Comparison of ENCODE assay signal across 25 cellular contexts in the genomic region with DNA sequence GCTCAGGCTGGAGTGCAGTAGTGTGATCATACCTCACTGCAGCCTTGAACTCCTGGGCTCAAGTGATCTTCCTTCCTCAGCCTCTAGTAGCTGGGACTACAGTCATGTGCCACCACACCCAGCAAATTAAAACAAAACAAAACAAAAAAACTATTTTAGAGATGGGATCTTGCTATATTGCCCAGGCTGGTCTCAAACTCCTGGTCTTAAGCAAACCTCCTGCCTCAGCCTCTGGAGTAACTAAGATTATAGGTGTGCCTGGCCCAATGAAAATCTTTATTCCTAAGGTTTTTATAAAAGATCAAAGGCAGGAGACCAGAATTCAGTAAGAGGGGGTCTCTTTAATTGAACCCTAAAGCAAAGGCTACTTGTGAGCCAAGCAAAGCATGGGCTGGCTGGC. TPM values are rescaled to one million over a fixed set of nuclear protein-coding genes. Genes with fewer than 3 reads are reported as not detected.
DNase-seq lines count a peak whose midpoint lies in the region; ATAC-seq, FAIRE-seq and TF ChIP-seq lines count a peak whose summit lies in the region.
"Had no signal": no experiment of that assay in that cellular context is flagged by ENCODE, and none has a peak within 500 bp of the region (broad histone marks: within the 10 kb centered on the region; RNA-seq: fewer than 3 reads in every experiment).

No MANE protein-coding gene starts in this region.

- no peak overlapping the region for H3K4me2 ChIP-seq in HepG2 (ENCODE audit: low read depth, low read length)

- ATAC-seq in HepG2 (no peak), right lobe of liver (no peak), RWPE2 (ENCODE audit: low read depth) (no peak)

- peaks cover 15% of the 10 kb centered on the region for H3K4me1 Mint-ChIP-seq in activated CD4-positive, alpha-beta memory T cell treated with anti-CD3 and anti-CD28 coated beads for 36 hours (ENCODE audit: low read depth)

- no TSS peak for BruUV-seq in HepG2 (replicated peaks; lab: Mats Ljungman, UMichigan)

- TF ChIP-seq RAD21 in HepG2 (CRISPR knock-in tag; IDR thresholded peaks at IDR 0.05) = no peak

- TF ChIP-seq CTCF in HepG2 (CRISPR knock-in tag; IDR thresholded peaks at IDR 0.05) = no peak
- TF ChIP-seq CTCF in right lobe of liver (IDR thresholded peaks at IDR 0.05) = no peak
- TF ChIP-seq CTCF in RWPE2 (IDR thresholded peaks at IDR 0.05; ENCODE audit: poor library complexity, severe bottlenecking) = no peak
- TF ChIP-seq CTCF in esophagus squamous epithelium (IDR thresholded peaks at IDR 0.05) = no peak
- no peak for TF ChIP-seq CTCF in transverse colon (IDR thresholded peaks at IDR 0.05)

- CTCF ChIA-PET in HepG2 (lab: Yijun Ruan, JAX; ENCODE audit: low intra/inter-chr PET ratio, low total read pairs) = no interaction called here
- CTCF ChIA-PET in activated CD4-positive, alpha-beta memory T cell treated with anti-CD3 and anti-CD28 coated beads for 36 hours (lab: Charles Lee) = interaction anchor here (1.6 to 1.7 kb wide), 2 partner anchors 16 to 29 kb away, joined by 3 to 14 read pairs; no protein-coding TSS in a partner anchor

- no peaks in the 10 kb centered on the region for H3K9me3 Mint-ChIP-seq in activated CD4-positive, alpha-beta memory T cell treated with anti-CD3 and anti-CD28 coated beads for 36 hours

- POLR2A ChIA-PET in HepG2 (lab: Yijun Ruan, JAX) = interaction anchor here (1.0 to 4.6 kb wide), 4 partner anchors 9 to 16 kb away, joined by 4 to 129 read pairs (median 20); a partner anchor contains a TSS
- POLR2A ChIA-PET in activated CD4-positive, alpha-beta memory T cell treated with anti-CD3 and anti-CD28 coated beads for 36 hours (lab: Charles Lee) = interaction anchor here (0.9 to 3.2 kb wide), 2 partner anchors 9 to 16 kb away, joined by 4 to 18 read pairs; no protein-coding TSS in a partner anchor

- H3K79me2 ChIP-seq in HepG2 (ENCODE audit: insufficient read depth, low read length) = no peaks in the 10 kb centered on the region

- no peak overlapping the region for H3K27ac Mint-ChIP-seq in activated CD4-positive, alpha-beta memory T cell treated with anti-CD3 and anti-CD28 coated beads for 36 hours
- H3K27ac Mint-ChIP-seq: CD4-positive, CD25-positive, alpha-beta regulatory T cell had no signal

- no peaks in the 10 kb centered on the region for H3K9me3 ChIP-seq in HepG2 (ENCODE audit: low read length)
- no peaks in the 10 kb centered on the region for H3K9me3 ChIP-seq in right lobe of liver
- H3K9me3 ChIP-seq in RWPE2 (ENCODE audit: severe bottlenecking) = no peaks in the 10 kb centered on the region
- H3K9me3 ChIP-seq in esophagus squamous epithelium = no peaks in the 10 kb centered on the region
- no peaks in the 10 kb centered on the region for H3K9me3 ChIP-seq in transverse colon
- H3K9me3 ChIP-seq: BE2C, SJCRH30 had no signal

- H4K20me1 ChIP-seq in HepG2 (ENCODE audit: insufficient read depth, low read length) = no peaks in the 10 kb centered on the region

- no peak overlapping the region for H2AFZ ChIP-seq in HepG2 (ENCODE audit: low read length)
- H2AFZ ChIP-seq: GM23248 had no signal

- TF ChIP-seq EP300 in HepG2 (IDR thresholded peaks at IDR 0.05; ENCODE audit: low read depth in 2 of 2, low read length in 2 of 2) (no peak), HepG2 (CRISPR knock-in tag; IDR thresholded peaks at IDR 0.05; ENCODE audit: borderline replicate concordance) (no peak), transverse colon (IDR thresholded peaks at IDR 0.05; ENCODE audit: low read depth) (no peak)

- H3K27me3 ChIP-seq in HepG2 (ENCODE audit: control insufficient read depth in 1 of 2, insufficient read depth in 2 of 2, low read length in 2 of 2) = no peaks in the 10 kb centered on the region
- no peaks in the 10 kb centered on the region for H3K27me3 ChIP-seq in right lobe of liver
- H3K27me3 ChIP-seq in RWPE2 (ENCODE audit: insufficient read depth, poor library complexity, severe bottlenecking) = no peaks in the 10 kb centered on the region
- H3K27me3 ChIP-seq in esophagus squamous epithelium = no peaks in the 10 kb centered on the region
- H3K27me3 ChIP-seq in transverse colon = no peaks in the 10 kb centered on the region
- H3K27me3 ChIP-seq: BE2C, SJCRH30 had no signal

- H3K9ac ChIP-seq in HepG2 (ENCODE audit: insufficient read depth, low read depth, low read length) = no peak overlapping the region
- H3K9ac ChIP-seq: GM23248 had no signal

- no peaks in the 10 kb centered on the region for H3K36me3 Mint-ChIP-seq in activated CD4-positive, alpha-beta memory T cell treated with anti-CD3 and anti-CD28 coated beads for 36 hours
- H3K36me3 Mint-ChIP-seq: CD4-positive, CD25-positive, alpha-beta regulatory T cell had no signal

- H3K27ac ChIP-seq in HepG2 (ENCODE audit: extremely low read length, insufficient read depth, low read length) (peak overlapping the region; percentile 34), right lobe of liver (no peak overlapping the region), RWPE2 (ENCODE audit: poor library complexity, severe bottlenecking) (peak overlapping the region; percentile 52), esophagus squamous epithelium (peak overlapping the region; percentile 37 to 72 (median 68)), transverse colon (peak overlapping the region; percentile 80 to 87 (median 85))
- H3K27ac ChIP-seq: 22Rv1, GM23248, SJCRH30 had no signal

- intact Hi-C loops in HepG2 (cut with micrococcal nuclease; ENCODE audit: unreplicated experiment) (loop anchor here (1.0 kb wide), 1 partner anchor 9 kb away; no protein-coding TSS in a partner anchor), right lobe of liver (cut with DNase I) (no loop called here), esophagus squamous epithelium (cut with DNase I) (no loop called here), transverse colon (cut with DNase I; ENCODE audit: low total_unique reads) (no loop called here)
- intact Hi-C loops in activated CD4-positive, alpha-beta memory T cell treated with anti-CD3 and anti-CD28 coated beads for 36 hours (cut with micrococcal nuclease) = loop anchor here (1.0 to 2.0 kb wide), 3 partner anchors 15 to 38 kb away; no protein-coding TSS in a partner anchor

- H3K27me3 Mint-ChIP-seq in activated CD4-positive, alpha-beta memory T cell treated with anti-CD3 and anti-CD28 coated beads for 36 hours = peaks cover 37% of the 10 kb centered on the region

- H3K36me3 ChIP-seq in HepG2 (replicated peaks in 1 of 2; ENCODE audit: control insufficient read depth in 1 of 2, insufficient read depth in 2 of 2, low read length in 2 of 2) = peaks cover 15 to 40% of the 10 kb centered on the region in 2 experiments
- no peaks in the 10 kb centered on the region for H3K36me3 ChIP-seq in right lobe of liver
- peaks cover 92% of the 10 kb centered on the region for H3K36me3 ChIP-seq in RWPE2 (ENCODE audit: low read depth)
- H3K36me3 ChIP-seq in esophagus squamous epithelium = peaks cover 0 to 62% (median 9%) of the 10 kb centered on the region in 3 donors
- peaks cover 0 to 4% (median 0%) of the 10 kb centered on the region in 4 donors for H3K36me3 ChIP-seq in transverse colon
- H3K36me3 ChIP-seq: BE2C had no signal

- DNase-seq in HepG2 (ENCODE audit: low spot score) (no peak), right lobe of liver (no peak), RWPE2 (ENCODE audit: low spot score) (no peak), esophagus squamous epithelium (lab: John Stamatoyannopoulos, UW) (no peak), transverse colon (no peak), epidermal melanocyte (ENCODE audit: insufficient read length, low spot score) (no peak), SK-N-DZ (ENCODE audit: low spot score) (no peak)
- no peak for DNase-seq in activated CD4-positive, alpha-beta memory T cell treated with anti-CD3 and anti-CD28 coated beads for 36 hours
- DNase-seq: ACHN; BE2C; CD4-positive, CD25-positive, alpha-beta regulatory T cell; GM23248; H7; KG1; NCI-H1048; NCI-H1417 treated with DMSO at 0.1 percent for 48 hours; NCI-H1694 treated with DMSO at 0.1 percent for 48 hours; NCI-H2081; NCI-H2227 treated with DMSO at 0.1 percent for 48 hours; NCI-H526 treated with DMSO at 0.1 percent for 48 hours; SJCRH30 had no signal

- H3K4me3 ChIP-seq in HepG2 (replicated peaks in 1 of 3; ENCODE audit: insufficient read depth in 1 of 3, low read depth in 2 of 3, low read length in 3 of 3) = no peak overlapping the region
- H3K4me3 ChIP-seq in right lobe of liver = no peak overlapping the region
- H3K4me3 ChIP-seq in RWPE2 (ENCODE audit: severe bottlenecking) = no peak overlapping the region
- no peak overlapping the region for H3K4me3 ChIP-seq in esophagus squamous epithelium
- H3K4me3 ChIP-seq in transverse colon = no peak overlapping the region
- H3K4me3 ChIP-seq: GM23248, SJCRH30 had no signal

- peaks cover 54% of the 10 kb centered on the region for H3K4me1 ChIP-seq in HepG2 (ENCODE audit: insufficient read depth, low read length)
- H3K4me1 ChIP-seq in right lobe of liver = no peaks in the 10 kb centered on the region
- H3K4me1 ChIP-seq in RWPE2 (ENCODE audit: insufficient read depth, poor library complexity, severe bottlenecking) = peaks cover 8% of the 10 kb centered on the region
- peaks cover 20 to 96% (median 35%) of the 10 kb centered on the region in 3 donors for H3K4me1 ChIP-seq in esophagus squamous epithelium
- peaks cover 19 to 89% (median 64%) of the 10 kb centered on the region in 4 donors for H3K4me1 ChIP-seq in transverse colon
- H3K4me1 ChIP-seq: BE2C, SJCRH30 had no signal

- FAIRE-seq in HepG2 (lab: Jason Lieb, UNC) = no peak
- FAIRE-seq: D721Med, HTR-8/SVneo had no signal

- in situ Hi-C loops in HepG2 (cut with HindIII; ENCODE audit: extremely low pct_ligation_motif_present, low pct_unique_long_range_greater_than_20kb) = no loop called here
- in situ Hi-C loops in transverse colon (cut with MboI; ENCODE audit: low pct_ligation_motif_present in 1 of 4, low pct_unique_long_range_greater_than_20kb in 1 of 4, low sequenced_read_pairs in 3 of 4) = no loop called here

- no peak overlapping the region for H3K4me3 Mint-ChIP-seq in activated CD4-positive, alpha-beta memory T cell treated with anti-CD3 and anti-CD28 coated beads for 36 hours
- H3K4me3 Mint-ChIP-seq: CD4-positive, CD25-positive, alpha-beta regulatory T cell had no signal

- no peak for TF ChIP-seq POLR2A in HepG2 (IDR thresholded peaks at IDR 0.05; ENCODE audit: insufficient read depth in 1 of 2, low read depth in 2 of 2, low read length in 2 of 2)
- no peak for TF ChIP-seq POLR2A in right lobe of liver (IDR thresholded peaks at IDR 0.05)
- no peak for TF ChIP-seq POLR2A in esophagus squamous epithelium (IDR thresholded peaks at IDR 0.05)
- TF ChIP-seq POLR2A in transverse colon (IDR thresholded peaks at IDR 0.05) = no peak

RNA-seq across cellular contexts. Expression of a gene that starts 10.1 kb away (rescaled TPM):
- 11.7 and 13.5 TPM in 2 replicates for total RNA-seq in HepG2 (2016; rRNA removed; fragmentation: Illumina TruSeq; extraction: Trizol)
- total RNA-seq in HepG2 (2016; cell fraction: cytosol; rRNA removed; fragmentation: Illumina TruSeq; extraction: Trizol; ENCODE audit: low read depth) = 3.1 and 3.9 TPM in 2 replicates
- 10.6 and 11.8 TPM in 2 replicates for total RNA-seq in HepG2 (2016; cell fraction: insoluble cytoplasmic fraction; rRNA removed; fragmentation: Illumina TruSeq; extraction: Trizol)
- total RNA-seq in HepG2 (2016; cell fraction: membrane; rRNA removed; fragmentation: Illumina TruSeq; extraction: Trizol) = 8.9 and 10.3 TPM in 2 replicates
- 11.6 and 14.2 TPM in 2 replicates for total RNA-seq in HepG2 (2016; cell fraction: nucleus; rRNA removed; fragmentation: Illumina TruSeq; extraction: Trizol)
- 6.0 and 6.4 TPM in 2 replicates for polyA plus RNA-seq in HepG2 (2011; rRNA removed)
- 3.9 and 5.0 TPM in 2 replicates for polyA plus RNA-seq in HepG2 (2011; cell fraction: cytosol; rRNA removed)
- 18.1 and 23.0 TPM in 2 replicates for polyA plus RNA-seq in HepG2 (2011; cell fraction: nucleus; rRNA removed)
- polyA plus RNA-seq in HepG2 (2012) = 3.4 and 3.6 TPM in 2 replicates
- polyA plus RNA-seq in HepG2 (2016; cell fraction: cytosol; fragmentation: Illumina TruSeq; extraction: Trizol; ENCODE audit: low read depth) = 1.4 and 1.5 TPM in 2 replicates
- polyA plus RNA-seq in HepG2 (2016; cell fraction: insoluble cytoplasmic fraction; fragmentation: Illumina TruSeq; extraction: Trizol; ENCODE audit: low read depth) = 10.3 and 14.8 TPM in 2 replicates
- 4.6 and 5.4 TPM in 2 replicates for polyA plus RNA-seq in HepG2 (2016; cell fraction: membrane; fragmentation: Illumina TruSeq; extraction: Trizol; ENCODE audit: low read depth)
- polyA plus RNA-seq in HepG2 (2016; cell fraction: nucleus; fragmentation: Illumina TruSeq; extraction: Trizol; ENCODE audit: insufficient read depth, low read depth) = 28.3 and 29.7 TPM in 2 replicates
- polyA minus RNA-seq in HepG2 (2011; rRNA and poly(A)+ RNA removed; ENCODE audit: low replicate concordance) = 0.42 and 11.2 TPM in 2 replicates
- polyA minus RNA-seq in HepG2 (2011; cell fraction: cytosol; rRNA and poly(A)+ RNA removed) = 4.3 and 7.2 TPM in 2 replicates
- 6.0 and 7.9 TPM in 2 replicates for polyA minus RNA-seq in HepG2 (2011; cell fraction: nucleus; rRNA and poly(A)+ RNA removed)
- total RNA-seq in right lobe of liver = under 1 TPM; 0.29 to 0.55 (median 0.41) TPM
- 100 to 1,000 TPM in 1 of 4 donors, 10 to 100 TPM in 3; 45.6 to 102 (median 58.4) TPM for total RNA-seq in esophagus squamous epithelium
- 100 to 1,000 TPM; 139 to 609 (median 265) TPM for total RNA-seq in transverse colon
- not detected for total RNA-seq in activated CD4-positive, alpha-beta memory T cell treated with anti-CD3 and anti-CD28 coated beads for 36 hours
- polyA plus RNA-seq in SK-N-DZ (2014; cell fraction: cytosol; rRNA removed) = 2.0 and 6.7 TPM in 2 replicates
- polyA plus RNA-seq in SK-N-DZ (2014; cell fraction: nucleus; rRNA removed) = 4.0 and 13.0 TPM in 2 replicates
- total RNA-seq: CD4-positive, CD25-positive, alpha-beta regulatory T cell; GM23248 had no signal
- polyA plus RNA-seq: GM23248 had no signal

RNA-seq across cellular contexts. Expression of a gene that starts 32.0 kb away (rescaled TPM):
- total RNA-seq in HepG2 (2016; rRNA removed; fragmentation: Illumina TruSeq; extraction: Trizol) (not detected in 2 replicates), right lobe of liver (not detected), esophagus squamous epithelium (1 to 10 TPM in 1 of 4 donors, not detected in 3; 1.3 TPM), transverse colon (under 1 TPM in 1 of 4 donors, not detected in 3; 0.48 TPM)
- not detected in 2 replicates for total RNA-seq in HepG2 (2016; cell fraction: cytosol; rRNA removed; fragmentation: Illumina TruSeq; extraction: Trizol; ENCODE audit: low read depth)
- total RNA-seq in HepG2 (2016; cell fraction: insoluble cytoplasmic fraction; rRNA removed; fragmentation: Illumina TruSeq; extraction: Trizol) = not detected in 2 replicates
- not detected in 2 replicates for total RNA-seq in HepG2 (2016; cell fraction: membrane; rRNA removed; fragmentation: Illumina TruSeq; extraction: Trizol)
- total RNA-seq in HepG2 (2016; cell fraction: nucleus; rRNA removed; fragmentation: Illumina TruSeq; extraction: Trizol) = not detected in 2 replicates
- polyA plus RNA-seq in HepG2 (2011; rRNA removed) = not detected in 2 replicates
- polyA plus RNA-seq in HepG2 (2011; cell fraction: cytosol; rRNA removed) = not detected in 2 replicates
- polyA plus RNA-seq in HepG2 (2011; cell fraction: nucleus; rRNA removed) = 0.14 TPM in 1 of 2 replicates, not detected in the other
- not detected in 2 replicates for polyA plus RNA-seq in HepG2 (2012)
- polyA plus RNA-seq in HepG2 (2016; cell fraction: cytosol; fragmentation: Illumina TruSeq; extraction: Trizol; ENCODE audit: low read depth) = not detected in 2 replicates
- not detected in 2 replicates for polyA plus RNA-seq in HepG2 (2016; cell fraction: insoluble cytoplasmic fraction; fragmentation: Illumina TruSeq; extraction: Trizol; ENCODE audit: low read depth)
- not detected in 2 replicates for polyA plus RNA-seq in HepG2 (2016; cell fraction: membrane; fragmentation: Illumina TruSeq; extraction: Trizol; ENCODE audit: low read depth)
- not detected in 2 replicates for polyA plus RNA-seq in HepG2 (2016; cell fraction: nucleus; fragmentation: Illumina TruSeq; extraction: Trizol; ENCODE audit: insufficient read depth, low read depth)
- not detected in 2 replicates for polyA minus RNA-seq in HepG2 (2011; rRNA and poly(A)+ RNA removed; ENCODE audit: low replicate concordance)
- not detected in 2 replicates for polyA minus RNA-seq in HepG2 (2011; cell fraction: cytosol; rRNA and poly(A)+ RNA removed)
- not detected in 2 replicates for polyA minus RNA-seq in HepG2 (2011; cell fraction: nucleus; rRNA and poly(A)+ RNA removed)
- not detected for total RNA-seq in activated CD4-positive, alpha-beta memory T cell treated with anti-CD3 and anti-CD28 coated beads for 36 hours
- polyA plus RNA-seq in SK-N-DZ (2014; cell fraction: cytosol; rRNA removed) = not detected in 2 replicates
- polyA plus RNA-seq in SK-N-DZ (2014; cell fraction: nucleus; rRNA removed) = not detected in 2 replicates
- total RNA-seq: GM23248, H7, NCI-H460, SJCRH30 had no signal
- polyA plus RNA-seq: GM23248 had no signal

Comparison
In these comparisons a context has a peak if more than half of its experiments do, and no peak if none do; other contexts are left out.
1. H3K27ac ChIP-seq: peak in HepG2 (single experiment), RWPE2 (single experiment), esophagus squamous epithelium (4 of 4) and transverse colon (4 of 4); none in right lobe of liver (0 of 3).
2. intact Hi-C loops: an anchor here in HepG2 (1.0 kb wide) and activated CD4-positive, alpha-beta memory T cell treated with anti-CD3 and anti-CD28 coated beads for 36 hours (1.0 to 2.0 kb wide); none called in right lobe of liver, esophagus squamous epithelium and transverse colon.